In the genomic region with DNA sequence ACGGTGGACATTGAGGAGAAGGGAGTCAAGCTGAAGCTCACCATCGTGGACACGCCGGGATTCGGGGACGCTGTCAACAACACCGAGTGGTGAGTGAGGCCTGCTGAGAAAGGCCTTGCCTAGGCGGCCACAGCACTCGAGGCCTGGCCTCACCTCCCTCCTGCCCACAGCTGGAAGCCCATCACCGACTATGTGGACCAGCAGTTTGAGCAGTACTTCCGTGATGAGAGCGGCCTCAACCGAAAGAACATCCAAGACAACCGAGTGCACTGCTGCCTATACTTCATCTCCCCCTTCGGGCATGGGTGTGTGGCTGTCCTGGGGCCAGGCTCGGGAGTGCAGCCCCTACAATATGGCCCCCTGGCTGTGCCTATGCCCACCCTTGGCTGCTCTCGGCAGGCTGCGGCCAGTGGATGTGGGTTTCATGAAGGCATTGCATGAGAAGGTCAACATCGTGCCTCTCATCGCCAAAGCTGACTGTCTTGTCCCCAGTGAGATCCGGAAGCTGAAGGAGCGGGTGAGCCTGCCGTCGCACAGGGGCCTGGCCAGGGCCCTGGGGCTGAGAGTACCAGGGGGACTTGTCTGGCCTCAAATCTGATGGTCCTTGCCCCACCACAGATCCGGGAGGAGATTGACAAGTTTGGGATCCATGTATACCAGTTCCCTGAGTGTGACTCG, we compare ENCODE assay signal across 1 cellular context.
TF ChIP-seq lines count a peak whose summit lies in the region.

No MANE protein-coding gene starts in this region.

TF ChIP-seq in endothelial cell of umbilical vein, 7 proteins besides CTCF, POLR2A, EP300 and RAD21:
- no peak for TF ChIP-seq EZH2 (IDR thresholded peaks at IDR 0.05; ENCODE audit: borderline replicate concordance, low read depth, low read length, severe bottlenecking)
- TF ChIP-seq, protein P1, sequence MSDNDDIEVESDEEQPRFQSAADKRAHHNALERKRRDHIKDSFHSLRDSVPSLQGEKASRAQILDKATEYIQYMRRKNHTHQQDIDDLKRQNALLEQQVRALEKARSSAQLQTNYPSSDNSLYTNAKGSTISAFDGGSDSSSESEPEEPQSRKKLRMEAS (IDR thresholded peaks at IDR 0.05; ENCODE audit: insufficient read depth, insufficient read length) = no peak
- no peak for TF ChIP-seq GATA2 (IDR thresholded peaks at IDR 0.05; ENCODE audit: insufficient read depth, insufficient read length, low read depth, low read length)
- no peak for TF ChIP-seq JUN (IDR thresholded peaks at IDR 0.05; ENCODE audit: borderline replicate concordance, insufficient read depth, insufficient read length, low read depth)
- no peak for TF ChIP-seq MYC (IDR thresholded peaks at IDR 0.05; ENCODE audit: low read depth, low read length)
- no peak for TF ChIP-seq POLR2AphosphoS5 (IDR thresholded peaks at IDR 0.05; ENCODE audit: insufficient read depth, low read depth, low read length)
- no peak for TF ChIP-seq FOS (IDR thresholded peaks at IDR 0.05; ENCODE audit: borderline replicate concordance, insufficient read depth, low read length)
